In genomic region chr7:157884461-157885062, GRCh38 we compare ENCODE assay signal across 21 cellular contexts.
A peak's percentile ranks its signal among the peaks of the same experiment; 100 is the strongest.
DNase-seq lines count a peak whose midpoint lies in the region; ATAC-seq and TF ChIP-seq lines count a peak whose summit lies in the region.
"Had no signal": no experiment of that assay in that cellular context is flagged by ENCODE, and none has a peak within 500 bp of the region (broad histone marks: within the 10 kb centered on the region; RNA-seq: fewer than 3 reads in every experiment).

No MANE protein-coding gene starts in this region.

- TF ChIP-seq POLR2A in IMR-90 (IDR thresholded peaks at IDR 0.05; ENCODE audit: low read depth, low read length) = no peak
- no peak for TF ChIP-seq POLR2A in spleen (IDR thresholded peaks at IDR 0.05)

- peak overlapping the region; percentile 51 for H2AFZ ChIP-seq in IMR-90 (replicated peaks; ENCODE audit: low read length, poor library complexity)

- H2BK120ac ChIP-seq in IMR-90 (ENCODE audit: low read depth, low read length) = no peak overlapping the region

- in situ Hi-C loops in IMR-90 (cut with MboI; ENCODE audit: low sequenced_read_pairs) = no loop called here
- in situ Hi-C loops in SK-MEL-5 (cut with HindIII; ENCODE audit: low pct_unique_long_range_greater_than_20kb, low sequenced_read_pairs) = no loop called here

- peaks cover 15% of the 10 kb centered on the region for H3K9me3 Mint-ChIP-seq in activated T-helper 2 cell treated with anti-CD3 and anti-CD28 coated beads, Interferon-gamma antibody, Interleukin-2, Interleukin-4, amounts not matched to agents 10 μg/mL and 5 μg/mL and 100 μg/mL, durations not matched to agents 14 hours and 24 hours and 36 hours

- peaks cover 5% of the 10 kb centered on the region for H3K36me3 Mint-ChIP-seq in activated T-helper 2 cell treated with anti-CD3 and anti-CD28 coated beads, Interferon-gamma antibody, Interleukin-2, Interleukin-4, amounts not matched to agents 10 μg/mL and 5 μg/mL and 100 μg/mL, durations not matched to agents 14 hours and 24 hours and 36 hours (ENCODE audit: low read depth)
- H3K36me3 Mint-ChIP-seq: CD14-positive monocyte; CD4-positive, alpha-beta memory T cell; CD4-positive, CD25-positive, alpha-beta regulatory T cell; CD8-positive, alpha-beta memory T cell had no signal

- no peak for TF ChIP-seq RAD21 in IMR-90 (IDR thresholded peaks at IDR 0.05; ENCODE audit: low read length)

- no peaks in the 10 kb centered on the region for H3K27me3 Mint-ChIP-seq in activated T-helper 2 cell treated with anti-CD3 and anti-CD28 coated beads, Interferon-gamma antibody, Interleukin-2, Interleukin-4, amounts not matched to agents 10 μg/mL and 5 μg/mL and 100 μg/mL, durations not matched to agents 14 hours and 24 hours and 36 hours (ENCODE audit: low read depth)
- H3K27me3 Mint-ChIP-seq: CD4-positive, CD25-positive, alpha-beta regulatory T cell had no signal

- no peaks in the 10 kb centered on the region for H3K27me3 ChIP-seq in IMR-90 (ENCODE audit: control insufficient read depth, insufficient read depth, low read length)
- peaks cover 0 to 9% (median 0%) of the 10 kb centered on the region in 7 donors for H3K27me3 ChIP-seq in spleen (replicated peaks in 1 of 7)
- H3K27me3 ChIP-seq: BE2C, BLaER1 had no signal

- no peak overlapping the region for H2AK9ac ChIP-seq in IMR-90 (replicated peaks; ENCODE audit: low read depth, low read length, poor library complexity)

- H3K4me3 Mint-ChIP-seq in activated T-helper 2 cell treated with anti-CD3 and anti-CD28 coated beads, Interferon-gamma antibody, Interleukin-2, Interleukin-4, amounts not matched to agents 10 μg/mL and 5 μg/mL and 100 μg/mL, durations not matched to agents 14 hours and 24 hours and 36 hours (ENCODE audit: low read depth) = no peak overlapping the region
- H3K4me3 Mint-ChIP-seq: CD14-positive monocyte; CD4-positive, alpha-beta memory T cell; CD4-positive, CD25-positive, alpha-beta regulatory T cell; CD8-positive, alpha-beta memory T cell had no signal

- no peak for TF ChIP-seq CTCF in HEK293 (tag by site-specific recombination; IDR thresholded peaks at IDR 0.05)
- no peak for TF ChIP-seq CTCF in IMR-90 (conservative IDR thresholded peaks at IDR 0.05; ENCODE audit: low read depth, low read length)
- TF ChIP-seq CTCF in spleen (IDR thresholded peaks at IDR 0.05 in 8 of 11, conservative IDR thresholded peaks at IDR 0.05 in 3 of 11) = no peak

- no peaks in the 10 kb centered on the region for H3K4me1 ChIP-seq in HEK293 (ENCODE audit: control insufficient read depth, insufficient read depth, low read length)
- no peaks in the 10 kb centered on the region for H3K4me1 ChIP-seq in IMR-90 (ENCODE audit: control insufficient read depth, insufficient read depth, low read length)
- H3K4me1 ChIP-seq in spleen = no peaks in the 10 kb centered on the region
- H3K4me1 ChIP-seq: BE2C had no signal

- H4K20me1 ChIP-seq in IMR-90 (ENCODE audit: insufficient read depth, low read length) = no peaks in the 10 kb centered on the region
- H4K20me1 ChIP-seq: BLaER1 had no signal

- H3K23ac ChIP-seq in IMR-90 (ENCODE audit: low read depth, low read length) = no peak overlapping the region

- H2BK5ac ChIP-seq in IMR-90 (ENCODE audit: low read depth, low read length, poor library complexity, severe bottlenecking) = no peak overlapping the region

- CTCF ChIA-PET in HEK293 (lab: Yijun Ruan, JAX) = no interaction called here
- CTCF ChIA-PET in IMR-90 (lab: Yijun Ruan, JAX) = no interaction called here

- H3K56ac ChIP-seq in IMR-90 (ENCODE audit: extremely low read depth, insufficient read depth, low read length) = no peak overlapping the region

- no peak overlapping the region for H4K8ac ChIP-seq in IMR-90 (ENCODE audit: low read depth in 2 of 2, low read length in 2 of 2)

- H3K9ac ChIP-seq in IMR-90 (ENCODE audit: low read depth, low read length) = no peak overlapping the region
- H3K9ac ChIP-seq: BLaER1 had no signal

- H2AK5ac ChIP-seq in IMR-90 (ENCODE audit: low read depth, low read length) = no peak overlapping the region

- H2BK15ac ChIP-seq in IMR-90 (ENCODE audit: low read depth, low read length) = no peak overlapping the region

- H3K4me2 ChIP-seq in IMR-90 (ENCODE audit: low read depth, low read length) = no peak overlapping the region
- H3K4me2 ChIP-seq: BLaER1 had no signal

- DNase-seq in IMR-90 (no peak), SK-MEL-5 (ENCODE audit: low read depth, low spot score) (peak; percentile 28), spleen (peak; percentile 48), T1000 (lab: John Stamatoyannopoulos, UW) (no peak), DMS153 treated with DMSO at 0.1 percent for 48 hours (lab: John Stamatoyannopoulos, UW; ENCODE audit: unreplicated experiment) (no peak)
- no peak for DNase-seq in activated T-helper 2 cell treated with anti-CD3 and anti-CD28 coated beads, Interferon-gamma antibody, Interleukin-2, Interleukin-4, amounts not matched to agents 10 μg/mL and 5 μg/mL and 100 μg/mL, durations not matched to agents 14 hours and 24 hours and 36 hours (ENCODE audit: low spot score)
- DNase-seq: 8988T; ACHN; BE2C; C1 segment of cervical spinal cord; CD4-positive, alpha-beta memory T cell; CD4-positive, CD25-positive, alpha-beta regulatory T cell; CD8-positive, alpha-beta memory T cell; COR-L47; DMS 273 treated with DMSO at 0.1 percent for 48 hours; DMS153; DMS79 treated with DMSO at 0.1 percent for 48 hours; GF-D8 had no signal

- no peak overlapping the region for H4K91ac ChIP-seq in IMR-90 (ENCODE audit: insufficient read depth, low read depth, low read length)

- H3K79me1 ChIP-seq in IMR-90 (ENCODE audit: low read depth in 1 of 2, low read length in 2 of 2) = no peaks in the 10 kb centered on the region

- BruUV-seq in IMR-90 (replicated peaks; lab: Mats Ljungman, UMichigan) = no TSS peak

- H3K27ac Mint-ChIP-seq in activated T-helper 2 cell treated with anti-CD3 and anti-CD28 coated beads, Interferon-gamma antibody, Interleukin-2, Interleukin-4, amounts not matched to agents 10 μg/mL and 5 μg/mL and 100 μg/mL, durations not matched to agents 14 hours and 24 hours and 36 hours = no peak overlapping the region
- H3K27ac Mint-ChIP-seq: CD8-positive, alpha-beta memory T cell had no signal

- no peak for ATAC-seq in IMR-90 (ENCODE audit: low read depth)

- POLR2A ChIA-PET in HEK293 (lab: Yijun Ruan, JAX) (no interaction called here), IMR-90 (lab: Charles Lee; ENCODE audit: unreplicated experiment) (no interaction called here)

- whole genome bisulfite sequencing in IMR-90 (ENCODE audit: extremely low coverage in 2 of 2, insufficient read length in 1 of 2), 2 experiments = 15% methylated on average over 2 of the region's 9 CpGs; no CpG with 5 or more reads in 1 of the 2 experiments
- 78 to 90% (median 86%) methylated on average over 9 of the region's 9 CpGs for WGBS in spleen, 5 donors

- H2BK20ac ChIP-seq in IMR-90 (ENCODE audit: low read depth, low read length) = no peak overlapping the region

- H4K5ac ChIP-seq in IMR-90 (ENCODE audit: low read depth, low read length) = no peak overlapping the region

- no peaks in the 10 kb centered on the region for H3K9me3 ChIP-seq in HEK293 (ENCODE audit: control insufficient read depth, insufficient read depth, low read depth, low read length)
- peaks cover 45% of the 10 kb centered on the region for H3K9me3 ChIP-seq in IMR-90 (ENCODE audit: control insufficient read depth, insufficient read depth, low read length)
- H3K9me3 ChIP-seq in spleen = peaks cover 0 to 46% (median 9%) of the 10 kb centered on the region in 8 donors
- H3K9me3 ChIP-seq: BE2C had no signal

- intact Hi-C loops in IMR-90 (cut with micrococcal nuclease) = no loop called here
- intact Hi-C loops in spleen (cut with DNase I; ENCODE audit: low total_unique reads) = no loop called here
- intact Hi-C loops in activated T-helper 2 cell treated with anti-CD3 and anti-CD28 coated beads, Interferon-gamma antibody, Interleukin-2, Interleukin-4, amounts not matched to agents 10 μg/mL and 5 μg/mL and 100 μg/mL, durations not matched to agents 14 hours and 24 hours and 36 hours (cut with micrococcal nuclease) = no loop called here

- H3K18ac ChIP-seq in IMR-90 (ENCODE audit: low read depth, low read length) = no peak overlapping the region

- H3K36me3 ChIP-seq in HEK293 (ENCODE audit: control insufficient read depth in 2 of 2, insufficient read depth in 1 of 2, low read length in 2 of 2) (no peaks in the 10 kb centered on the region), IMR-90 (ENCODE audit: control insufficient read depth, insufficient read depth, low read length) (no peaks in the 10 kb centered on the region), spleen (no peaks in the 10 kb centered on the region)
- H3K36me3 ChIP-seq: BE2C, BLaER1 had no signal

- H3K4me3 ChIP-seq in HEK293 (ENCODE audit: low read depth, low read length) = no peak overlapping the region
- no peak overlapping the region for H3K4me3 ChIP-seq in IMR-90 (ENCODE audit: insufficient read depth, low read depth, low read length)
- H3K4me3 ChIP-seq in spleen = no peak overlapping the region
- H3K4me3 ChIP-seq: BLaER1 had no signal

- H3K4me1 Mint-ChIP-seq in activated T-helper 2 cell treated with anti-CD3 and anti-CD28 coated beads, Interferon-gamma antibody, Interleukin-2, Interleukin-4, amounts not matched to agents 10 μg/mL and 5 μg/mL and 100 μg/mL, durations not matched to agents 14 hours and 24 hours and 36 hours (ENCODE audit: low read depth) = peaks cover 3% of the 10 kb centered on the region
- H3K4me1 Mint-ChIP-seq: CD14-positive monocyte had no signal

- dilution Hi-C loops in IMR-90 (cut with HindIII; ENCODE audit: low sequenced_read_pairs, unreplicated experiment) = no loop called here

- no peak overlapping the region for H3K4ac ChIP-seq in IMR-90 (ENCODE audit: low read depth, low read length)

- H3K14ac ChIP-seq in IMR-90 (replicated peaks; ENCODE audit: low read depth, low read length) = no peak overlapping the region

- no peaks in the 10 kb centered on the region for H3K9me1 ChIP-seq in IMR-90 (ENCODE audit: insufficient read depth, low read length)

- H3K27ac ChIP-seq in HEK293 (ENCODE audit: extremely low read depth, low read depth, low read length) (no peak overlapping the region), IMR-90 (ENCODE audit: insufficient read depth, low read length) (no peak overlapping the region), spleen (no peak overlapping the region)
- H3K27ac ChIP-seq: BLaER1 had no signal

TF ChIP-seq in HEK293, 187 proteins besides CTCF, POLR2A, EP300 and RAD21 (continues in another document):
- TF ChIP-seq ZNF558 (tag by site-specific recombination; IDR thresholded peaks at IDR 0.05) (no peak), ZNF830 (tag by site-specific recombination; IDR thresholded peaks at IDR 0.05; ENCODE audit: low read depth) (no peak), ZNF146 (tag by site-specific recombination; IDR thresholded peaks at IDR 0.05) (no peak), ZNF623 (tag by site-specific recombination; IDR thresholded peaks at IDR 0.05) (no peak), SETDB1 (IDR thresholded peaks at IDR 0.05; ENCODE audit: insufficient read length, low read length) (peak; percentile 97)

Comparison
In these comparisons a context has a peak if more than half of its experiments do, and no peak if none do; other contexts are left out.
1. DNase-seq: peak in SK-MEL-5 (single experiment) and spleen (single experiment); none in IMR-90 (single experiment), T1000 (single experiment), activated T-helper 2 cell treated with anti-CD3 and anti-CD28 coated beads, Interferon-gamma antibody, Interleukin-2, Interleukin-4, amounts not matched to agents 10 μg/mL and 5 μg/mL and 100 μg/mL, durations not matched to agents 14 hours and 24 hours and 36 hours (single experiment) and DMS153 treated with DMSO at 0.1 percent for 48 hours (single experiment).